13 cellular contexts compared by ENCODE assay signal in genomic region chr6:30844118-30844535, GRCh38. TPM values are rescaled to one million over a fixed set of nuclear protein-coding genes. Genes with fewer than 3 reads are reported as not detected.
DNase-seq lines count a peak whose midpoint lies in the region; ATAC-seq and TF ChIP-seq lines count a peak whose summit lies in the region.
"Had no signal": no experiment of that assay in that cellular context is flagged by ENCODE, and none has a peak within 500 bp of the region (broad histone marks: within the 10 kb centered on the region; RNA-seq: fewer than 3 reads in every experiment).

No MANE protein-coding gene starts in this region.

- H2AFZ ChIP-seq in GM23248 (peak overlapping the region; percentile 65), SK-N-SH (ENCODE audit: low read depth) (no peak overlapping the region)

- peaks cover 15 to 35% (median 30%) of the 10 kb centered on the region in 3 donors for H3K4me1 Mint-ChIP-seq in T-cell
- peaks cover 12% of the 10 kb centered on the region for H3K4me1 Mint-ChIP-seq in stimulated activated effector memory CD8-positive, alpha-beta T cell treated with anti-CD3 and anti-CD28 coated beads, Interleukin-12 subunit alpha, Interleukin-12 subunit beta, amount 100 ng/mL, for 72 hours

- no TSS peak for BruUV-seq in A673 (replicated peaks; lab: Mats Ljungman, UMichigan)

- 62 to 75% methylated on average over 2 to 3 of the region's 3 CpGs for WGBS in GM23248 (ENCODE audit: low coverage in 1 of 2, low lambda C conversion rate in 2 of 2, missing lambda C conversion rate in 2 of 2), 2 experiments
- 92% methylated on average over 3 of the region's 3 CpGs for WGBS in SK-N-SH (ENCODE audit: low lambda C conversion rate)

- H3K27me3 ChIP-seq in GM23248 (replicated peaks; ENCODE audit: insufficient read depth) (no peaks in the 10 kb centered on the region), SK-N-SH (ENCODE audit: insufficient read depth) (no peaks in the 10 kb centered on the region), A673 (replicated peaks; ENCODE audit: insufficient read depth, low read depth, low read length, poor library complexity) (no peaks in the 10 kb centered on the region)

- H3K9me3 ChIP-seq in GM23248 (ENCODE audit: low read depth) (no peaks in the 10 kb centered on the region), SK-N-SH (no peaks in the 10 kb centered on the region), A673 (ENCODE audit: low read depth, low read length, poor library complexity, severe bottlenecking) (no peaks in the 10 kb centered on the region)

- POLR2A ChIA-PET in SK-N-SH (lab: Yijun Ruan, JAX): no interaction called here
- POLR2A ChIA-PET in T-cell (lab: Charles Lee): no interaction called here
- POLR2A ChIA-PET in A673 (lab: Charles Lee; ENCODE audit: low non-redundant PET): no interaction called here

- H3K27ac Mint-ChIP-seq in T-cell: no peak overlapping the region
- H3K27ac Mint-ChIP-seq in stimulated activated effector memory CD8-positive, alpha-beta T cell treated with anti-CD3 and anti-CD28 coated beads, Interleukin-12 subunit alpha, Interleukin-12 subunit beta, amount 100 ng/mL, for 72 hours: no peak overlapping the region

- TF ChIP-seq EP300 in SK-N-SH (IDR thresholded peaks at IDR 0.05; ENCODE audit: borderline replicate concordance in 1 of 2, low read depth in 1 of 2, low read length in 1 of 2): no peak

- H3K4me3 ChIP-seq in GM23248 (no peak overlapping the region), SK-N-SH (ENCODE audit: low read depth in 2 of 2, low read length in 1 of 2) (no peak overlapping the region), A673 (ENCODE audit: low read depth, low read length, poor library complexity, severe bottlenecking) (no peak overlapping the region)

- no peaks in the 10 kb centered on the region for H3K36me3 ChIP-seq in GM23248 (ENCODE audit: low read depth)
- no peaks in the 10 kb centered on the region for H3K36me3 ChIP-seq in SK-N-SH (replicated peaks in 1 of 2; ENCODE audit: control insufficient read depth in 1 of 2, insufficient read depth in 2 of 2, low read length in 1 of 2)
- H3K36me3 ChIP-seq in A673 (ENCODE audit: insufficient read depth, low read length, poor library complexity, severe bottlenecking): no peaks in the 10 kb centered on the region

- H3K4me3 Mint-ChIP-seq in T-cell: peak overlapping the region in 1 of 3 donors; percentile 65
- H3K4me3 Mint-ChIP-seq in stimulated activated effector memory CD8-positive, alpha-beta T cell treated with anti-CD3 and anti-CD28 coated beads, Interleukin-12 subunit alpha, Interleukin-12 subunit beta, amount 100 ng/mL, for 72 hours: no peak overlapping the region

- H3K9ac ChIP-seq in GM23248 (no peak overlapping the region), SK-N-SH (no peak overlapping the region)

- no peak for TF ChIP-seq RAD21 in SK-N-SH (IDR thresholded peaks at IDR 0.05; ENCODE audit: low read length)

- H3K36me3 Mint-ChIP-seq in T-cell: no peaks in the 10 kb centered on the region
- H3K36me3 Mint-ChIP-seq in stimulated activated effector memory CD8-positive, alpha-beta T cell treated with anti-CD3 and anti-CD28 coated beads, Interleukin-12 subunit alpha, Interleukin-12 subunit beta, amount 100 ng/mL, for 72 hours: no peaks in the 10 kb centered on the region

- H3F3A ChIP-seq in GM23248 (ENCODE audit: insufficient read depth) (peaks cover 1% of the 10 kb centered on the region; the same call in 1 of the 2 replicates), SK-N-SH (replicated peaks; ENCODE audit: insufficient read depth) (no peaks in the 10 kb centered on the region)

- no peak for ATAC-seq in T-cell (replicated peaks in 1 of 4)
- no peak for ATAC-seq in stimulated activated effector memory CD8-positive, alpha-beta T cell treated with anti-CD3 and anti-CD28 coated beads, Interleukin-12 subunit alpha, Interleukin-12 subunit beta, amount 100 ng/mL, for 72 hours
- ATAC-seq: stimulated activated naive CD8-positive, alpha-beta T cell treated with anti-CD3 and anti-CD28 coated beads, Interleukin-15, Interleukin-2, amounts not matched to agents 100 U/mL and 50 U/mL, for 24 hours had no signal

- no peaks in the 10 kb centered on the region for H3K9me3 Mint-ChIP-seq in T-cell
- H3K9me3 Mint-ChIP-seq in stimulated activated effector memory CD8-positive, alpha-beta T cell treated with anti-CD3 and anti-CD28 coated beads, Interleukin-12 subunit alpha, Interleukin-12 subunit beta, amount 100 ng/mL, for 72 hours: no peaks in the 10 kb centered on the region

- CTCF ChIA-PET in SK-N-SH (lab: Yijun Ruan, JAX): interaction anchor here (0.6 to 2.9 kb wide), 7 partner anchors 16 to 353 kb away, joined by 3 to 13 read pairs (median 3); partner anchors contain the start of gene VARS2
- CTCF ChIA-PET in T-cell (lab: Charles Lee): interaction anchor here (0.6 to 1.2 kb wide), 4 partner anchors 14 to 312 kb away, joined by 3 to 4 read pairs (median 3); no protein-coding TSS in a partner anchor
- CTCF ChIA-PET in A673 (lab: Charles Lee): no interaction called here

- H3K9me2 ChIP-seq in GM23248 (ENCODE audit: insufficient read depth) (no peaks in the 10 kb centered on the region), SK-N-SH (no peaks in the 10 kb centered on the region)

- no peak for TF ChIP-seq CTCF in SK-N-SH (IDR thresholded peaks at IDR 0.05)
- no peak for TF ChIP-seq CTCF in A673 (conservative IDR thresholded peaks at IDR 0.05; ENCODE audit: low read depth, low read length)

- peaks cover 13% of the 10 kb centered on the region for H3K4me1 ChIP-seq in GM23248 (ENCODE audit: insufficient read depth)
- peaks cover 2 to 9% of the 10 kb centered on the region in 2 experiments; a peak in 2 of 4 replicates for H3K4me1 ChIP-seq in SK-N-SH (ENCODE audit: control insufficient read depth in 1 of 2, insufficient read depth in 2 of 2, low read depth in 1 of 2, low read length in 1 of 2)
- peaks cover 9% of the 10 kb centered on the region for H3K4me1 ChIP-seq in A673 (ENCODE audit: insufficient read depth, low read length, poor library complexity, severe bottlenecking)

- in situ Hi-C loops in GM23248 (cut with MboI): no loop called here

- no peaks in the 10 kb centered on the region for H4K20me1 ChIP-seq in GM23248 (ENCODE audit: insufficient read depth)
- H4K20me1 ChIP-seq in SK-N-SH (ENCODE audit: insufficient read depth): no peaks in the 10 kb centered on the region

- H3K27me3 Mint-ChIP-seq in T-cell: peaks cover 0 to 7% of the 10 kb centered on the region in 2 donors

- H3K4me2 ChIP-seq in GM23248 (ENCODE audit: unreplicated experiment): peak overlapping the region; percentile 65
- peak overlapping the region; percentile 37 for H3K4me2 ChIP-seq in SK-N-SH

- H3K79me2 ChIP-seq in GM23248 (ENCODE audit: insufficient read depth) (no peaks in the 10 kb centered on the region), SK-N-SH (ENCODE audit: insufficient read depth) (no peaks in the 10 kb centered on the region)

- intact Hi-C loops in posterior vena cava (cut with DNase I) (no loop called here), A673 (cut with micrococcal nuclease; ENCODE audit: unreplicated experiment) (no loop called here)

- peak; percentile 53 for DNase-seq in GM23248
- DNase-seq in SK-N-SH: no peak
- peak; percentile 59 for DNase-seq in glomerular visceral epithelial cell (ENCODE audit: extremely low spot score)
- peak; percentile 41 for DNase-seq in posterior vena cava (ENCODE audit: low spot score)
- no peak for DNase-seq in T-helper 2 cell
- no peak for DNase-seq in T-cell
- DNase-seq in stimulated activated effector memory CD8-positive, alpha-beta T cell treated with anti-CD3 and anti-CD28 coated beads, Interleukin-12 subunit alpha, Interleukin-12 subunit beta, amount 100 ng/mL, for 72 hours (ENCODE audit: low spot score in 2 of 2): no peak
- DNase-seq in A673 (ENCODE audit: low spot score): no peak
- DNase-seq: aorta; NCI-H2171; stimulated activated CD4-positive, alpha-beta T cell treated with anti-CD3 and anti-CD28 coated beads, Interleukin-15, amount 100 ng/mL, for 24 hours; stimulated activated naive CD8-positive, alpha-beta T cell treated with anti-CD3 and anti-CD28 coated beads, Interleukin-15, Interleukin-2, amounts not matched to agents 100 U/mL and 50 U/mL, for 24 hours had no signal

- H3K27ac ChIP-seq in GM23248: no peak overlapping the region
- H3K27ac ChIP-seq in SK-N-SH (ENCODE audit: low read depth in 2 of 2, low read length in 1 of 2): no peak overlapping the region
- no peak overlapping the region for H3K27ac ChIP-seq in A673 (ENCODE audit: low read depth, low read length, poor library complexity, severe bottlenecking)
- H3K27ac ChIP-seq: epithelial cell of prostate had no signal

TF ChIP-seq in SK-N-SH, 30 proteins besides CTCF, POLR2A, EP300 and RAD21:
- peak; percentile 71; the same call in 1 of the 2 replicates for TF ChIP-seq TEAD4 (IDR thresholded peaks at IDR 0.05; ENCODE audit: borderline replicate concordance, insufficient read depth)
- peak; percentile 28; the same call in 1 of the 2 replicates for TF ChIP-seq TCF12 (IDR thresholded peaks at IDR 0.05)
- no peak for TF ChIP-seq POLR2AphosphoS5 (IDR thresholded peaks at IDR 0.05; ENCODE audit: low read depth, low read length)
- no peak for TF ChIP-seq MAX (IDR thresholded peaks at IDR 0.05; ENCODE audit: low read depth)
- no peak for TF ChIP-seq NFIC (IDR thresholded peaks at IDR 0.05; ENCODE audit: borderline replicate concordance)

RNA-seq across cellular contexts. Expression of gene DDR1, which starts 40.2 kb away (rescaled TPM):
- 23.1 and 27.0 TPM in 2 replicates for total RNA-seq in GM23248 (2014; rRNA removed; shearing (Covaris generic))
- 16.9 and 17.5 TPM in 2 replicates for polyA plus RNA-seq in GM23248 (2016; fragmentation: Nextera tagmentation; extraction: Ambion mirVana)
- 40.2 and 52.8 TPM in 2 replicates for polyA plus RNA-seq in SK-N-SH (2012; rRNA removed)
- polyA plus RNA-seq in SK-N-SH (2012; cell fraction: cytosol; rRNA removed): 32.1 and 42.6 TPM in 2 replicates
- polyA plus RNA-seq in SK-N-SH (2012; cell fraction: nucleus; rRNA removed): 82.7 and 101 TPM in 2 replicates
- 10 to 100 TPM; 25.2 to 26.0 TPM for total RNA-seq in posterior vena cava
- 10 to 100 TPM in 4 of 5 donors, 1 to 10 TPM in 1; 8.8 to 23.9 (median 19.3) TPM for total RNA-seq in T-cell
- 48.0 and 57.9 TPM in 2 replicates for total RNA-seq in A673 (2021)

Comparison
In these comparisons a context has a peak if more than half of its experiments do, and no peak if none do; other contexts are left out.
1. DNase-seq: peak in GM23248 (single experiment), glomerular visceral epithelial cell (single experiment) and posterior vena cava (single experiment); none in SK-N-SH (single experiment), T-helper 2 cell (0 of 5), T-cell (0 of 34), stimulated activated effector memory CD8-positive, alpha-beta T cell treated with anti-CD3 and anti-CD28 coated beads, Interleukin-12 subunit alpha, Interleukin-12 subunit beta, amount 100 ng/mL, for 72 hours (0 of 2) and A673 (single experiment).